In genomic region chr1:15326691-15327530, GRCh38 we compare ENCODE assay signal across 11 cellular contexts.
DNase-seq lines count a peak whose midpoint lies in the region; ATAC-seq and TF ChIP-seq lines count a peak whose summit lies in the region.
"Had no signal": no experiment of that assay in that cellular context is flagged by ENCODE, and none has a peak within 500 bp of the region (broad histone marks: within the 10 kb centered on the region; RNA-seq: fewer than 3 reads in every experiment).

No MANE protein-coding gene starts in this region.

- DNase-seq in DMS 273 treated with DMSO at 0.1 percent for 48 hours (lab: John Stamatoyannopoulos, UW) (peak; percentile 64), NCI-H187 treated with DMSO at 0.1 percent for 48 hours (lab: John Stamatoyannopoulos, UW) (peak; percentile 40), cerebellum (ENCODE audit: low spot score) (peak; percentile 33), osteocyte (ENCODE audit: extremely low spot score, unreplicated experiment) (no peak), left ventricle myocardium superior (no peak), CD1c-positive myeloid dendritic cell (ENCODE audit: extremely low spot score) (no peak), mucosa of gallbladder (ENCODE audit: low spot score) (no peak)
- no peak for DNase-seq in stimulated activated CD4-positive, alpha-beta T cell treated with anti-CD3 and anti-CD28 coated beads, Interleukin-12 subunit alpha, Interleukin-12 subunit beta, amount 100 ng/mL, for 4 hours
- DNase-seq: CD4-positive, alpha-beta memory T cell; NCI-H2029 treated with DMSO at 0.1 percent for 48 hours had no signal

- no peaks in the 10 kb centered on the region for H3K9me3 Mint-ChIP-seq in osteocyte (ENCODE audit: unreplicated experiment)
- H3K9me3 Mint-ChIP-seq: CD4-positive, alpha-beta memory T cell had no signal

- peaks cover 51% of the 10 kb centered on the region for H3K4me1 Mint-ChIP-seq in osteocyte (ENCODE audit: unreplicated experiment)

- H3K27ac Mint-ChIP-seq in osteocyte (ENCODE audit: unreplicated experiment), result peak overlapping the region; percentile 50

- no peak for TF ChIP-seq CTCF in osteocyte (IDR thresholded peaks at IDR 0.05)

- intact Hi-C loops in left ventricle myocardium superior (cut with micrococcal nuclease), result loop anchor here (5.0 kb wide), 1 partner anchor 105 kb away; no protein-coding TSS in a partner anchor

- no peaks in the 10 kb centered on the region for H3K27me3 Mint-ChIP-seq in osteocyte (ENCODE audit: unreplicated experiment)

- H3K36me3 Mint-ChIP-seq in osteocyte (ENCODE audit: unreplicated experiment), result no peaks in the 10 kb centered on the region
- H3K36me3 Mint-ChIP-seq: CD4-positive, alpha-beta memory T cell had no signal

- H3K4me3 Mint-ChIP-seq in osteocyte (ENCODE audit: unreplicated experiment), result no peak overlapping the region
- H3K4me3 Mint-ChIP-seq: CD4-positive, alpha-beta memory T cell had no signal

- ATAC-seq in left ventricle myocardium superior, result no peak
- ATAC-seq: GM12878 had no signal

Comparison
In these comparisons a context has a peak if more than half of its experiments do, and no peak if none do; other contexts are left out.
1. DNase-seq: peak in DMS 273 treated with DMSO at 0.1 percent for 48 hours (single experiment), NCI-H187 treated with DMSO at 0.1 percent for 48 hours (single experiment) and cerebellum (single experiment); none in osteocyte (single experiment), stimulated activated CD4-positive, alpha-beta T cell treated with anti-CD3 and anti-CD28 coated beads, Interleukin-12 subunit alpha, Interleukin-12 subunit beta, amount 100 ng/mL, for 4 hours (single experiment), left ventricle myocardium superior (single experiment), CD1c-positive myeloid dendritic cell (single experiment) and mucosa of gallbladder (single experiment).